In the genomic region with DNA sequence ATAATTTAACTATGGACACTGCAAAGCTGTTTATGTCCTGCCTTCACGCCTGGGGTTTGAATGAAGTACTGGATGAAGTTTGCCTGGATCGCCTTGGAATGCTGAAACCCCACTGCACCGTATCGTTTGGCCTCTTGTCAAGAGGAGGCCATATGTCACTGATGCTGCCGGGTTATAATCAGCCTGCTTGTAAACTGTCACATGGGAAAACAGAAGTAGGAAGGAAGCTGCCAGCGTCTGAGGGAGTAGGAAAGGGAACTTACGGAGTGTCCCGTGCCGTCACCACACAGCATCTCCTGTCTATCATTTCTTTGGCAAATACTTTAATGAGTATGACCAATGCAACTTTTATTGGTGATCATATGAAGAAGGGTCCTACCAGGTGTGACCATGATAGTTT, we compare ENCODE assay signal across 24 cellular contexts.
DNase-seq lines count a peak whose midpoint lies in the region; ATAC-seq, FAIRE-seq and TF ChIP-seq lines count a peak whose summit lies in the region.
"Had no signal": no experiment of that assay in that cellular context is flagged by ENCODE, and none has a peak within 500 bp of the region (broad histone marks: within the 10 kb centered on the region; RNA-seq: fewer than 3 reads in every experiment).

No MANE protein-coding gene starts in this region.

- intact Hi-C loops in adrenal gland (cut with DNase I) = no loop called here

- H3K27ac ChIP-seq in adrenal gland (no peak overlapping the region), mesodermal cell (ENCODE audit: low read depth, low read length, severe bottlenecking) (peak overlapping the region; percentile 23)
- H3K27ac ChIP-seq: brain microvascular endothelial cell, parathyroid adenoma, spleen, tibial artery had no signal

- DNase-seq in D721Med (ENCODE audit: insufficient read length, low spot score) (no peak), NCI-H446 (lab: John Stamatoyannopoulos, UW) (peak; percentile 4 to 60), adrenal gland (peak in 6 of 7 donors; percentile 11 to 60 (median 28)), NK-92 (lab: John Stamatoyannopoulos, UW; ENCODE audit: unreplicated experiment) (no peak), type B pancreatic cell (ENCODE audit: extremely low spot score, unreplicated experiment) (no peak), SKM-1 treated with dmso at 0.1 percent for 144 hours (lab: John Stamatoyannopoulos, UW; ENCODE audit: unreplicated experiment) (no peak)
- DNase-seq: activated CD4-positive, alpha-beta T cell treated with anti-CD3 and anti-CD28 coated beads, Interleukin-2, amount 50 U/mL, for 1 hour; activated naive CD8-positive, alpha-beta T cell treated with anti-CD3 and anti-CD28 coated beads for 36 hours; AML-193; brain microvascular endothelial cell; effector CD4-positive, alpha-beta T cell; left cardiac atrium; NCI-H2029 treated with DMSO at 0.1 percent for 48 hours; NK-92 treated with Interleukin-12 subunit alpha and Interleukin-12 subunit beta, amount 100 ng/mL, for 24 hours; SHP77 treated with DMSO at 0.1 percent for 48 hours; spleen had no signal

- H3K36me3 ChIP-seq in adrenal gland (replicated peaks in 1 of 2) (no peaks in the 10 kb centered on the region), mesodermal cell (ENCODE audit: control insufficient read depth, insufficient read depth, low read length) (no peaks in the 10 kb centered on the region)
- H3K36me3 ChIP-seq: brain microvascular endothelial cell had no signal

- no peaks in the 10 kb centered on the region for H3K36me3 Mint-ChIP-seq in type B pancreatic cell

- H3K4me3 ChIP-seq in adrenal gland (no peak overlapping the region), mesodermal cell (ENCODE audit: extremely low read depth, insufficient read depth, low read length, poor library complexity, severe bottlenecking) (no peak overlapping the region)
- H3K4me3 ChIP-seq: spleen, tibial artery had no signal

- no peaks in the 10 kb centered on the region for H3K9me3 ChIP-seq in adrenal gland (replicated peaks in 1 of 3)
- H3K9me3 ChIP-seq in mesodermal cell (ENCODE audit: control insufficient read depth, low read length) = no peaks in the 10 kb centered on the region
- H3K9me3 ChIP-seq: tibial artery had no signal

- peak; percentile 100 for FAIRE-seq in D721Med (lab: Jason Lieb, UNC)
- FAIRE-seq: GM19239 had no signal

- TF ChIP-seq POLR2A in adrenal gland (IDR thresholded peaks at IDR 0.05) = no peak

- H3K4me1 ChIP-seq in adrenal gland (replicated peaks in 1 of 2) = no peaks in the 10 kb centered on the region
- no peaks in the 10 kb centered on the region for H3K4me1 ChIP-seq in mesodermal cell (ENCODE audit: control insufficient read depth, insufficient read depth, low read length, poor library complexity, severe bottlenecking)
- H3K4me1 ChIP-seq: parathyroid adenoma, spleen, tibial artery had no signal

- H3K27me3 ChIP-seq in adrenal gland = no peaks in the 10 kb centered on the region
- H3K27me3 ChIP-seq: brain microvascular endothelial cell, spleen, tibial artery had no signal

- TF ChIP-seq CTCF in D721Med (IDR thresholded peaks at IDR 0.05; ENCODE audit: insufficient read depth, missing control alignments) = no peak
- TF ChIP-seq CTCF in adrenal gland (IDR thresholded peaks at IDR 0.05) = no peak
- TF ChIP-seq CTCF in type B pancreatic cell (conservative IDR thresholded peaks at IDR 0.05) = no peak

- no peak overlapping the region for H3K4me3 Mint-ChIP-seq in type B pancreatic cell
- H3K4me3 Mint-ChIP-seq: activated naive CD8-positive, alpha-beta T cell treated with anti-CD3 and anti-CD28 coated beads for 36 hours; stimulated activated effector memory CD8-positive, alpha-beta T cell treated with anti-CD3 and anti-CD28 coated beads, Interleukin-12 subunit alpha, Interleukin-12 subunit beta, amount 100 ng/mL, for 72 hours; T-helper 2 cell treated with Interferon-gamma antibody and Interleukin-4, amounts not matched to agents 5 μg/mL and 100 μg/mL, for 36 hours had no signal

- H3K27me3 Mint-ChIP-seq in type B pancreatic cell = no peaks in the 10 kb centered on the region
- H3K27me3 Mint-ChIP-seq: activated naive CD8-positive, alpha-beta T cell treated with anti-CD3 and anti-CD28 coated beads for 36 hours had no signal

- no peak for ATAC-seq in HG02642 (IDR thresholded peaks at IDR 0.05; ENCODE audit: poor library complexity, unreplicated experiment)
- ATAC-seq: HCT116; stimulated activated effector memory CD8-positive, alpha-beta T cell treated with anti-CD3 and anti-CD28 coated beads, Interleukin-12 subunit alpha, Interleukin-12 subunit beta, amount 100 ng/mL, for 72 hours had no signal

- H3K27ac Mint-ChIP-seq in type B pancreatic cell = no peak overlapping the region
- H3K27ac Mint-ChIP-seq: activated naive CD8-positive, alpha-beta T cell treated with anti-CD3 and anti-CD28 coated beads for 36 hours; stimulated activated effector memory CD8-positive, alpha-beta T cell treated with anti-CD3 and anti-CD28 coated beads, Interleukin-12 subunit alpha, Interleukin-12 subunit beta, amount 100 ng/mL, for 72 hours; T-helper 2 cell treated with Interferon-gamma antibody and Interleukin-4, amounts not matched to agents 5 μg/mL and 100 μg/mL, for 36 hours had no signal

- H3K9me3 Mint-ChIP-seq in type B pancreatic cell = no peaks in the 10 kb centered on the region
- H3K9me3 Mint-ChIP-seq: activated naive CD8-positive, alpha-beta T cell treated with anti-CD3 and anti-CD28 coated beads for 36 hours; stimulated activated effector memory CD8-positive, alpha-beta T cell treated with anti-CD3 and anti-CD28 coated beads, Interleukin-12 subunit alpha, Interleukin-12 subunit beta, amount 100 ng/mL, for 72 hours; T-helper 2 cell treated with Interferon-gamma antibody and Interleukin-4, amounts not matched to agents 5 μg/mL and 100 μg/mL, for 36 hours had no signal

- WGBS in adrenal gland, 4 donors = 67 to 70% (median 69%) methylated on average over 9 of the region's 9 CpGs
- WGBS in mesodermal cell (ENCODE audit: insufficient coverage in 2 of 2), 2 experiments = 87 to 90% methylated on average over 4 to 6 of the region's 9 CpGs

- no peaks in the 10 kb centered on the region for H3K4me1 Mint-ChIP-seq in type B pancreatic cell (ENCODE audit: unreplicated experiment)
- H3K4me1 Mint-ChIP-seq: activated naive CD8-positive, alpha-beta T cell treated with anti-CD3 and anti-CD28 coated beads for 36 hours; stimulated activated effector memory CD8-positive, alpha-beta T cell treated with anti-CD3 and anti-CD28 coated beads, Interleukin-12 subunit alpha, Interleukin-12 subunit beta, amount 100 ng/mL, for 72 hours had no signal

Comparison
In these comparisons a context has a peak if more than half of its experiments do, and no peak if none do; other contexts are left out.
1. DNase-seq: peak in NCI-H446 (2 of 2) and adrenal gland (6 of 7); none in D721Med (single experiment), NK-92 (single experiment), type B pancreatic cell (single experiment) and SKM-1 treated with dmso at 0.1 percent for 144 hours (single experiment).